ENCODE assay signal across 8 cellular contexts in genomic region chr3:129195731-129196256, GRCh38. TPM values are rescaled to one million over a fixed set of nuclear protein-coding genes. Genes with fewer than 3 reads are reported as not detected.
DNase-seq lines count a peak whose midpoint lies in the region; ATAC-seq, FAIRE-seq and TF ChIP-seq lines count a peak whose summit lies in the region.

No MANE protein-coding gene starts in this region.

- intact Hi-C loops in ascending aorta (cut with DNase I) = loop anchor here (1.0 to 5.0 kb wide), 2 partner anchors 11 to 52 kb away; partner anchors contain the start of gene COPG1
- intact Hi-C loops in kidney (cut with DNase I) = no loop called here

- H3K9ac ChIP-seq in kidney (ENCODE audit: low read length in 2 of 2) = peak overlapping the region in 1 of 2 donors; percentile 7

- H3K36me3 ChIP-seq in ascending aorta (no peaks in the 10 kb centered on the region), kidney (ENCODE audit: control insufficient read depth in 1 of 2, insufficient read depth in 2 of 2, low read length in 2 of 2) (no peaks in the 10 kb centered on the region)

- no peak for DNase-seq in activated T-cell treated with anti-CD3 and anti-CD28 coated beads, Interleukin-2, amount 50 U/mL, for 72 hours
- DNase-seq in activated T-cell treated with anti-CD3 and anti-CD28 coated beads for 4 hours (no peak), ascending aorta (ENCODE audit: low spot score in 2 of 2) (peak; percentile 47 to 90), hypothalamus (lab: John Stamatoyannopoulos, UW) (peak in 32 of 51 donors; percentile 1 to 83 (median 54)), NCI-H69 (lab: John Stamatoyannopoulos, UW) (no peak), NCI-H1092 (lab: John Stamatoyannopoulos, UW) (no peak), kidney (no peak)
- DNase-seq in stimulated activated effector memory CD8-positive, alpha-beta T cell treated with anti-CD3 and anti-CD28 coated beads, Interleukin-12 subunit alpha, Interleukin-12 subunit beta, amount 100 ng/mL, for 72 hours (ENCODE audit: low spot score in 2 of 2) = no peak

- H3K4me3 Mint-ChIP-seq in activated T-cell treated with anti-CD3 and anti-CD28 coated beads, Interleukin-2, amount 50 U/mL, for 72 hours = no peak overlapping the region
- no peak overlapping the region for H3K4me3 Mint-ChIP-seq in stimulated activated effector memory CD8-positive, alpha-beta T cell treated with anti-CD3 and anti-CD28 coated beads, Interleukin-12 subunit alpha, Interleukin-12 subunit beta, amount 100 ng/mL, for 72 hours

- H3K27me3 ChIP-seq in ascending aorta = no peaks in the 10 kb centered on the region

- TF ChIP-seq CTCF in ascending aorta (IDR thresholded peaks at IDR 0.05) (no peak), kidney (IDR thresholded peaks at IDR 0.05; ENCODE audit: borderline replicate concordance, extremely low read depth, insufficient read depth) (no peak)

- H3K27ac ChIP-seq in ascending aorta = peak overlapping the region; percentile 62 to 82
- H3K27ac ChIP-seq in kidney (ENCODE audit: low read depth in 2 of 2, low read length in 2 of 2) = no peak overlapping the region

- no peaks in the 10 kb centered on the region for H3K27me3 Mint-ChIP-seq in activated T-cell treated with anti-CD3 and anti-CD28 coated beads, Interleukin-2, amount 50 U/mL, for 72 hours (ENCODE audit: low read depth)

- no peak overlapping the region for H3K27ac Mint-ChIP-seq in activated T-cell treated with anti-CD3 and anti-CD28 coated beads, Interleukin-2, amount 50 U/mL, for 72 hours
- no peak overlapping the region for H3K27ac Mint-ChIP-seq in stimulated activated effector memory CD8-positive, alpha-beta T cell treated with anti-CD3 and anti-CD28 coated beads, Interleukin-12 subunit alpha, Interleukin-12 subunit beta, amount 100 ng/mL, for 72 hours

- peak overlapping the region; percentile 19 to 46 for H3K4me3 ChIP-seq in ascending aorta
- no peak overlapping the region for H3K4me3 ChIP-seq in kidney (ENCODE audit: low read length in 2 of 2)

- no peaks in the 10 kb centered on the region for H3K36me3 Mint-ChIP-seq in activated T-cell treated with anti-CD3 and anti-CD28 coated beads, Interleukin-2, amount 50 U/mL, for 72 hours (ENCODE audit: insufficient read depth in 2 of 2)
- H3K36me3 Mint-ChIP-seq in stimulated activated effector memory CD8-positive, alpha-beta T cell treated with anti-CD3 and anti-CD28 coated beads, Interleukin-12 subunit alpha, Interleukin-12 subunit beta, amount 100 ng/mL, for 72 hours = no peaks in the 10 kb centered on the region

- no peak for FAIRE-seq in kidney (lab: Jason Lieb, UNC)

- H3K4me1 Mint-ChIP-seq in activated T-cell treated with anti-CD3 and anti-CD28 coated beads, Interleukin-2, amount 50 U/mL, for 72 hours (ENCODE audit: low read depth) = peaks cover 11% of the 10 kb centered on the region
- no peaks in the 10 kb centered on the region for H3K4me1 Mint-ChIP-seq in stimulated activated effector memory CD8-positive, alpha-beta T cell treated with anti-CD3 and anti-CD28 coated beads, Interleukin-12 subunit alpha, Interleukin-12 subunit beta, amount 100 ng/mL, for 72 hours

- H3K4me1 ChIP-seq in ascending aorta (peaks cover 0 to 12% of the 10 kb centered on the region in 2 donors), kidney (ENCODE audit: control insufficient read depth in 1 of 2, insufficient read depth in 1 of 2, low read depth in 1 of 2, low read length in 2 of 2) (no peaks in the 10 kb centered on the region)

- H3K9me3 Mint-ChIP-seq in activated T-cell treated with anti-CD3 and anti-CD28 coated beads, Interleukin-2, amount 50 U/mL, for 72 hours = no peaks in the 10 kb centered on the region
- H3K9me3 Mint-ChIP-seq in stimulated activated effector memory CD8-positive, alpha-beta T cell treated with anti-CD3 and anti-CD28 coated beads, Interleukin-12 subunit alpha, Interleukin-12 subunit beta, amount 100 ng/mL, for 72 hours = no peaks in the 10 kb centered on the region

- ATAC-seq in activated T-cell treated with anti-CD3 and anti-CD28 coated beads, Interleukin-2, amount 50 U/mL, for 72 hours (replicated peaks in 1 of 2) = peak; percentile 60 to 85
- ATAC-seq in stimulated activated effector memory CD8-positive, alpha-beta T cell treated with anti-CD3 and anti-CD28 coated beads, Interleukin-12 subunit alpha, Interleukin-12 subunit beta, amount 100 ng/mL, for 72 hours = peak; percentile 81

- no peaks in the 10 kb centered on the region for H3K9me3 ChIP-seq in ascending aorta
- H3K9me3 ChIP-seq in kidney (ENCODE audit: control insufficient read depth in 1 of 2, low read length in 2 of 2) = no peaks in the 10 kb centered on the region

RNA-seq across cellular contexts. Expression of gene CNBP, which starts 12.1 kb away (rescaled TPM):
- 100 to 1,000 TPM; 450 to 480 TPM for total RNA-seq in activated T-cell treated with anti-CD3 and anti-CD28 coated beads, Interleukin-2, amount 50 U/mL, for 72 hours
- total RNA-seq in ascending aorta (166 TPM), kidney (309 TPM)
- polyA plus RNA-seq in kidney (ENCODE audit: insufficient read depth, low read depth, low replicate concordance) = 267 TPM

RNA-seq across cellular contexts. Expression of gene ISY1, which starts 34.9 kb away (rescaled TPM):
- total RNA-seq in activated T-cell treated with anti-CD3 and anti-CD28 coated beads, Interleukin-2, amount 50 U/mL, for 72 hours = 10 to 100 TPM; 50.2 to 68.9 TPM
- total RNA-seq in ascending aorta (22.5 TPM), kidney (27.1 TPM)
- polyA plus RNA-seq in kidney (ENCODE audit: insufficient read depth, low read depth, low replicate concordance) = 22.4 TPM

RNA-seq across cellular contexts. Expression of gene COPG1, which starts 53.6 kb away (rescaled TPM):
- 100 to 1,000 TPM; 183 to 205 TPM for total RNA-seq in activated T-cell treated with anti-CD3 and anti-CD28 coated beads, Interleukin-2, amount 50 U/mL, for 72 hours
- 224 TPM for total RNA-seq in ascending aorta
- 173 TPM for total RNA-seq in kidney
- 107 TPM for polyA plus RNA-seq in kidney (ENCODE audit: insufficient read depth, low read depth, low replicate concordance)

Comparison
In these comparisons a context has a peak if more than half of its experiments do, and no peak if none do; other contexts are left out.
1. DNase-seq: peak in ascending aorta (2 of 2) and hypothalamus (32 of 51); none in activated T-cell treated with anti-CD3 and anti-CD28 coated beads, Interleukin-2, amount 50 U/mL, for 72 hours (0 of 2), activated T-cell treated with anti-CD3 and anti-CD28 coated beads for 4 hours (single experiment), stimulated activated effector memory CD8-positive, alpha-beta T cell treated with anti-CD3 and anti-CD28 coated beads, Interleukin-12 subunit alpha, Interleukin-12 subunit beta, amount 100 ng/mL, for 72 hours (0 of 2), NCI-H69 (single experiment), NCI-H1092 (single experiment) and kidney (single experiment).
2. H3K27ac ChIP-seq: peak in ascending aorta (2 of 2); none in kidney (0 of 2).
3. H3K4me3 ChIP-seq: peak in ascending aorta (2 of 2); none in kidney (0 of 2).